Comparison of ENCODE assay signal across 16 cellular contexts in the genomic region with DNA sequence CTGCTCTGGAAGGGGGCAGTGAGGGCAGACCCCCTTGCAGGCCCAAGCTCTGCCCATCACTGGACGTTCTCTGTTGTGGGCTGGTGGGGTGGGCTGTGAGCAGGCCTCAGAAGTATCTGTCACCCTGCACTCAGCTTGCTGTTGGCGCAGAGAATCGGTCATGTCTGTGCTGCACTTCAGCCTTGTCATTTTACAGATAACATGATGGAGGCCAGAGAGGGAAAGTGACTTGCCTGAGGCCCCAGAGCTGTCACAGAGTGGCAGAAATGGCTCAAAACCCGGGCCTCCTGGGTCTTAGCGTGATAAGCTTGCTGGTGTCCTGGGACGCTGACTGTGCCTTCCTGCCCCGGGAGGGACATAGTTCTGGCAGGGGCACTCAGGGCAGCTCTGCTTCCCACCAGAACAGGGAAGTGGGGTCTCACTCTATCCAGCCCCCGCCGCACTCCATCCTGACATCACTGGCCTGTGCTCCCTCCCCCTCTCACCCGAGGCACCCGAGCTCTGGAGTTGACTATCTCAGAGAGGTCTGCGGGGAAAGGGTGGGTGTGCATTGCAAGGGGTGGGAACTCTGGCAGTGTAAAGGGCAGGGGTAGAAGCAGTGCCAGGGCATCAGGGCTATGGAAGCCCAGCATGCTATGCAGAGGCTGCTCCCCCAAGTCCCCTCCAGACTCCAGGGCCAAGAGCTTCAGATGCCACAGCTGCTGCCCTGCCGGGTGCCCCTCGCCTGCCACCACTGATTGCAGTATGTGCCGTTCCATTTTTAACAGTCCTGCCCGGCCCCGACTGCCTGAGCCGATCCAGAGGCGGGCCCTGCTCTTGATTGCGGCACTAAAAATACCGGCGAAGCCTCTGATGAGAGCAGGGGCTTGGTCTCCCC.
"Had no signal": no experiment of that assay in that cellular context is flagged by ENCODE, and none has a peak within 500 bp of the region (broad histone marks: within the 10 kb centered on the region; RNA-seq: fewer than 3 reads in every experiment).

No MANE protein-coding gene starts in this region.

- H3K4me1 ChIP-seq: colonic mucosa, left lung, sigmoid colon, thyroid gland, upper lobe of right lung had no signal

- DNase-seq: activated T-cell treated with anti-CD3 and anti-CD28 coated beads, Interleukin-2, amount 50 U/mL, for 1 hour; colonic mucosa; glutamatergic neuron; nephron progenitor cell; nucleus accumbens; sigmoid colon; stimulated activated CD4-positive, alpha-beta T cell treated with anti-CD3 and anti-CD28 coated beads, Interleukin-4, amount 100 ng/mL, for 4 hours; stimulated activated naive CD8-positive, alpha-beta T cell treated with anti-CD3 and anti-CD28 coated beads, Interleukin-15, Interleukin-2, amounts not matched to agents 100 U/mL and 50 U/mL, for 24 hours; T1000; thyroid gland; upper lobe of right lung had no signal

- ATAC-seq: activated naive CD4-positive, alpha-beta T cell treated with anti-CD3 and anti-CD28 coated beads, Interleukin-2, amount 50 U/mL, for 72 hours; left lung; stimulated activated naive CD8-positive, alpha-beta T cell treated with anti-CD3 and anti-CD28 coated beads, Interleukin-15, Interleukin-2, amounts not matched to agents 100 U/mL and 50 U/mL, for 24 hours; upper lobe of right lung; WTC11 had no signal

- H3K36me3 ChIP-seq: colonic mucosa, esophagus muscularis mucosa, left lung, sigmoid colon, thyroid gland, upper lobe of right lung had no signal

- H3K9me3 ChIP-seq: colonic mucosa, thyroid gland, upper lobe of right lung had no signal

- H3K27ac ChIP-seq: colonic mucosa, esophagus muscularis mucosa, left lung, parathyroid adenoma, sigmoid colon, thyroid gland, upper lobe of right lung had no signal

- H3K4me3 ChIP-seq: colonic mucosa, esophagus muscularis mucosa, left lung, sigmoid colon, thyroid gland, upper lobe of right lung had no signal

- H3K27me3 ChIP-seq: colonic mucosa, thyroid gland had no signal
